ENCODE assay signal across 1 cellular context in the genomic region with DNA sequence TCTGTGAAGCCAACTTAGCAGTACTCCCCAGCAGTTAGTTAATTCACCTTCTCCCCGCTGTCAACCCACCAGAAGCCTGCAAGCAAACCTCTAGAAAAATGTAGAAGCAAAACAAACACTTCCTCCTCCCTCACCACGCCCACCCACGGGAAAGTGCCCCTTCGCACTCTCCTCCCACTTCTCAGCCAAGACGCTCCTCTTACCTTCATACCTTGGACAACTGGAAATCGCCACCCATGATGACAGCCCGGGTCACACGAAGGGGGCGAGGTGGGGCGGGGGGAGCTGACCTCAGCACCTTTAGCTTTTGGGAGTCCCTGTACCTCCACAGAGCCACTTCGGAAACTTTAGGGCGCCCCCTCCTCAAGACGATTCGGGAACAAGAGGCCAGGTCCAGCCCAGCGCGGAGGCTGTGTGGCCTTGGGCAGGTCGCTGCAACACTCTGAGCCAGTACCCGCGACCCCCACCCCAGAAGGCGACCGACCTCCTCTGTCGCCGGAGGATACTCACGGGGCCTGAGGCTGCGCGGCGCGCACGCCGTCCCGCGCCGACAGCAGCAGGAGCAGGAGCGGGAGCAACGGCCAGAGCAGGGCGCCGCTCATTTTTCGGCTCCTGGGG.
TF ChIP-seq lines count a peak whose summit lies in the region.

No MANE protein-coding gene starts in this region.

TF ChIP-seq in H1, 55 proteins besides CTCF, POLR2A, EP300 and RAD21:
- no peak for TF ChIP-seq RXRA (IDR thresholded peaks at IDR 0.05; ENCODE audit: insufficient read depth, low read depth, low read length)
- TF ChIP-seq TAF1 (IDR thresholded peaks at IDR 0.05; ENCODE audit: low read depth, low read length), result peak; percentile 39; the same call in 1 of the 2 replicates
- peak; percentile 72; the same call in 1 of the 2 replicates for TF ChIP-seq KDM1A (IDR thresholded peaks at IDR 0.05; ENCODE audit: borderline replicate concordance, low read length)
- TF ChIP-seq, protein P1, sequence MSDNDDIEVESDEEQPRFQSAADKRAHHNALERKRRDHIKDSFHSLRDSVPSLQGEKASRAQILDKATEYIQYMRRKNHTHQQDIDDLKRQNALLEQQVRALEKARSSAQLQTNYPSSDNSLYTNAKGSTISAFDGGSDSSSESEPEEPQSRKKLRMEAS (IDR thresholded peaks at IDR 0.05), result 0 out of 2 replicates have a peak, but pooled peaks have one; percentile 13
- peak; percentile 2 for TF ChIP-seq ASH2L (IDR thresholded peaks at IDR 0.05; ENCODE audit: low read length)
- TF ChIP-seq NANOG (IDR thresholded peaks at IDR 0.05; ENCODE audit: insufficient read depth, low read depth, low read length, poor library complexity, severe bottlenecking), result no peak
- peak; percentile 69 for TF ChIP-seq KDM4A (IDR thresholded peaks at IDR 0.05; ENCODE audit: low read depth, low read length, severe bottlenecking)
- TF ChIP-seq BACH1 (IDR thresholded peaks at IDR 0.05; ENCODE audit: low read length), result no peak
